1 cellular context compared by ENCODE assay signal in genomic region chr5:119031905-119032304, GRCh38.
A peak's percentile ranks its signal among the peaks of the same experiment; 100 is the strongest.
TF ChIP-seq lines count a peak whose summit lies in the region.

No MANE protein-coding gene starts in this region.

TF ChIP-seq in K562, 482 proteins besides CTCF, POLR2A, EP300 and RAD21 (continued from another document):
- TF ChIP-seq PRDM10 (IDR thresholded peaks at IDR 0.05; ENCODE audit: partially characterized antibody) (peak; percentile 14), MNT (conservative IDR thresholded peaks at IDR 0.05) (no peak), EHMT2 (IDR thresholded peaks at IDR 0.05) (peak; percentile 71; the same call in 1 of the 2 replicates), CUX1 (CRISPR knock-in tag; IDR thresholded peaks at IDR 0.05) (no peak)
